ENCODE assay signal across 11 cellular contexts in the genomic region with DNA sequence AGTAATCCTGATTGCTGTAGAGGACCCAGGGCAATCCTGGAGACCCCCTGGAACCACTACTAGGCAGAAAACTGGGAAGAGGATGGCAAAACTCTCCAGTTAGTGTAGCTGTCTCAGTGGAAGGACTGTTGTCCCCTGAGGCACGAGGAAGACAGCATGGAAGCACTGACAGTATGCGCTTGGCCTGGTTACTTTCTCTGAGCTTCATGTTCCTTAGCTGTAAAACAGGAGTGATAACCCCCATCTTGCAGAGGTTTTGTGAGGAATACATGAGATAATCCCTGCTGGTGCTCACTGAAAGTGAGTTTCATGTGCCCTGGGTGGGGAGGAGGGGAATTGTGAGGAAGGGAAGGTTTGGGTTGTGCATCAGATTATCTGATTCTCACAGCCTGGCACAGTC. TPM values are rescaled to one million over a fixed set of nuclear protein-coding genes. Genes with fewer than 3 reads are reported as not detected.
A peak's percentile ranks its signal among the peaks of the same experiment; 100 is the strongest.
DNase-seq lines count a peak whose midpoint lies in the region; ATAC-seq and TF ChIP-seq lines count a peak whose summit lies in the region.
"Had no signal": no experiment of that assay in that cellular context is flagged by ENCODE, and none has a peak within 500 bp of the region (broad histone marks: within the 10 kb centered on the region; RNA-seq: fewer than 3 reads in every experiment).

No MANE protein-coding gene starts in this region.

- peaks cover 77% of the 10 kb centered on the region for H3K4me1 Mint-ChIP-seq in activated CD8-positive, alpha-beta memory T cell treated with anti-CD3 and anti-CD28 coated beads, Interleukin-2, amount 10 ng/mL, durations not matched to agents 7 days and 5 days
- peaks cover 81% of the 10 kb centered on the region for H3K4me1 Mint-ChIP-seq in activated CD8-positive, alpha-beta T cell treated with anti-CD3 and anti-CD28 coated beads, Interleukin-2, amount 10 ng/mL, durations not matched to agents 7 days and 5 days (ENCODE audit: low read depth)
- H3K4me1 Mint-ChIP-seq in stimulated activated memory B cell treated with anti-CD40 and anti-IgM and Interleukin-4, amounts not matched to agents 10 μg/mL and 1 μg/mL and 100 μg/mL, for 72 hours: peaks cover 88% of the 10 kb centered on the region

- no peaks in the 10 kb centered on the region for H3K9me3 ChIP-seq in fibroblast of lung (ENCODE audit: control insufficient read depth, insufficient read depth, low read depth, low read length)
- H3K9me3 ChIP-seq: neutrophil had no signal

- no peaks in the 10 kb centered on the region for H3K36me3 ChIP-seq in fibroblast of lung (ENCODE audit: control insufficient read depth, insufficient read depth, low read length)
- H3K36me3 ChIP-seq: neutrophil had no signal

- DNase-seq in activated CD8-positive, alpha-beta memory T cell treated with anti-CD3 and anti-CD28 coated beads, Interleukin-2, amount 10 ng/mL, durations not matched to agents 7 days and 5 days: no peak
- no peak for DNase-seq in activated CD8-positive, alpha-beta memory T cell treated with anti-CD3 and anti-CD28 coated beads, Interleukin-2, amount 50 U/mL, for 4 hours
- DNase-seq in activated CD8-positive, alpha-beta T cell treated with anti-CD3 and anti-CD28 coated beads, Interleukin-2, amount 10 ng/mL, durations not matched to agents 7 days and 5 days: no peak
- DNase-seq in fibroblast of lung (ENCODE audit: low read depth in 2 of 2) (no peak), NCI-H2107 (lab: John Stamatoyannopoulos, UW) (no peak), NCI-H1694 treated with DMSO at 0.1 percent for 48 hours (lab: John Stamatoyannopoulos, UW) (no peak)
- DNase-seq: NCI-H1105 treated with DMSO at 0.1 percent for 48 hours, NCI-H524 treated with DMSO at 0.1 percent for 48 hours had no signal

- no peak overlapping the region for H3K9ac ChIP-seq in fibroblast of lung (ENCODE audit: insufficient read depth, low read length)

- no peaks in the 10 kb centered on the region for H3K9me3 Mint-ChIP-seq in activated CD8-positive, alpha-beta memory T cell treated with anti-CD3 and anti-CD28 coated beads, Interleukin-2, amount 10 ng/mL, durations not matched to agents 7 days and 5 days (ENCODE audit: low read depth)
- H3K9me3 Mint-ChIP-seq in activated CD8-positive, alpha-beta T cell treated with anti-CD3 and anti-CD28 coated beads, Interleukin-2, amount 10 ng/mL, durations not matched to agents 7 days and 5 days (ENCODE audit: insufficient read depth): no peaks in the 10 kb centered on the region
- no peaks in the 10 kb centered on the region for H3K9me3 Mint-ChIP-seq in stimulated activated memory B cell treated with anti-CD40 and anti-IgM and Interleukin-4, amounts not matched to agents 10 μg/mL and 1 μg/mL and 100 μg/mL, for 72 hours

- peak overlapping the region; percentile 22 to 99 (median 58) for H3K4me3 ChIP-seq in fibroblast of lung (replicated peaks in 1 of 4; ENCODE audit: control extremely low read depth in 1 of 4, insufficient read depth in 1 of 4, low read depth in 3 of 4, low read length in 4 of 4)

- POLR2A ChIA-PET in activated CD8-positive, alpha-beta T cell treated with anti-CD3 and anti-CD28 coated beads, Interleukin-2, amount 10 ng/mL, durations not matched to agents 7 days and 5 days (lab: Charles Lee): interaction anchor here (1.1 kb wide), 1 partner anchor 8 kb away, joined by 4 read pairs; no protein-coding TSS in a partner anchor

- no peak for ATAC-seq in activated CD8-positive, alpha-beta memory T cell treated with anti-CD3 and anti-CD28 coated beads, Interleukin-2, amount 10 ng/mL, durations not matched to agents 7 days and 5 days
- ATAC-seq in activated CD8-positive, alpha-beta T cell treated with anti-CD3 and anti-CD28 coated beads, Interleukin-2, amount 10 ng/mL, durations not matched to agents 7 days and 5 days: no peak
- ATAC-seq in stimulated activated memory B cell treated with anti-CD40 and anti-IgM and Interleukin-4, amounts not matched to agents 10 μg/mL and 1 μg/mL and 100 μg/mL, for 72 hours: no peak
- no peak for ATAC-seq in HG02678 (IDR thresholded peaks at IDR 0.05; ENCODE audit: unreplicated experiment)

- no peaks in the 10 kb centered on the region for H3K27me3 ChIP-seq in fibroblast of lung (ENCODE audit: control insufficient read depth, insufficient read depth, low read length)

- H3K27me3 Mint-ChIP-seq in activated CD8-positive, alpha-beta memory T cell treated with anti-CD3 and anti-CD28 coated beads, Interleukin-2, amount 10 ng/mL, durations not matched to agents 7 days and 5 days: peaks cover 14% of the 10 kb centered on the region
- H3K27me3 Mint-ChIP-seq in activated CD8-positive, alpha-beta T cell treated with anti-CD3 and anti-CD28 coated beads, Interleukin-2, amount 10 ng/mL, durations not matched to agents 7 days and 5 days (ENCODE audit: low read depth): peaks cover 6% of the 10 kb centered on the region
- no peaks in the 10 kb centered on the region for H3K27me3 Mint-ChIP-seq in stimulated activated memory B cell treated with anti-CD40 and anti-IgM and Interleukin-4, amounts not matched to agents 10 μg/mL and 1 μg/mL and 100 μg/mL, for 72 hours

- peaks cover 93% of the 10 kb centered on the region for H3K79me2 ChIP-seq in fibroblast of lung (ENCODE audit: control insufficient read depth, insufficient read depth, low read length)

- peak overlapping the region; percentile 70 for H3K4me2 ChIP-seq in fibroblast of lung (ENCODE audit: extremely low read depth, insufficient read depth, low read length)

- H3K36me3 Mint-ChIP-seq in activated CD8-positive, alpha-beta memory T cell treated with anti-CD3 and anti-CD28 coated beads, Interleukin-2, amount 10 ng/mL, durations not matched to agents 7 days and 5 days: peaks cover 27% of the 10 kb centered on the region
- peaks cover 6% of the 10 kb centered on the region for H3K36me3 Mint-ChIP-seq in activated CD8-positive, alpha-beta T cell treated with anti-CD3 and anti-CD28 coated beads, Interleukin-2, amount 10 ng/mL, durations not matched to agents 7 days and 5 days (ENCODE audit: low read depth)
- H3K36me3 Mint-ChIP-seq in stimulated activated memory B cell treated with anti-CD40 and anti-IgM and Interleukin-4, amounts not matched to agents 10 μg/mL and 1 μg/mL and 100 μg/mL, for 72 hours: no peaks in the 10 kb centered on the region

- H4K20me1 ChIP-seq in fibroblast of lung (ENCODE audit: control insufficient read depth, extremely low read depth, insufficient read depth, low read length): no peaks in the 10 kb centered on the region

- H2AFZ ChIP-seq in fibroblast of lung (ENCODE audit: low read length): no peak overlapping the region

- no peak for TF ChIP-seq CTCF in fibroblast of lung (conservative IDR thresholded peaks at IDR 0.05 in 1 of 2, IDR thresholded peaks at IDR 0.05 in 1 of 2; ENCODE audit: low read depth in 1 of 2, low read length in 2 of 2)

- peak overlapping the region; percentile 94 for H3K27ac Mint-ChIP-seq in activated CD8-positive, alpha-beta memory T cell treated with anti-CD3 and anti-CD28 coated beads, Interleukin-2, amount 10 ng/mL, durations not matched to agents 7 days and 5 days
- H3K27ac Mint-ChIP-seq in activated CD8-positive, alpha-beta T cell treated with anti-CD3 and anti-CD28 coated beads, Interleukin-2, amount 10 ng/mL, durations not matched to agents 7 days and 5 days: peak overlapping the region; percentile 65
- H3K27ac Mint-ChIP-seq in stimulated activated memory B cell treated with anti-CD40 and anti-IgM and Interleukin-4, amounts not matched to agents 10 μg/mL and 1 μg/mL and 100 μg/mL, for 72 hours: peak overlapping the region; percentile 61

- H3K4me3 Mint-ChIP-seq in activated CD8-positive, alpha-beta memory T cell treated with anti-CD3 and anti-CD28 coated beads, Interleukin-2, amount 10 ng/mL, durations not matched to agents 7 days and 5 days: peak overlapping the region; percentile 92
- peak overlapping the region; percentile 42 for H3K4me3 Mint-ChIP-seq in activated CD8-positive, alpha-beta T cell treated with anti-CD3 and anti-CD28 coated beads, Interleukin-2, amount 10 ng/mL, durations not matched to agents 7 days and 5 days
- H3K4me3 Mint-ChIP-seq in stimulated activated memory B cell treated with anti-CD40 and anti-IgM and Interleukin-4, amounts not matched to agents 10 μg/mL and 1 μg/mL and 100 μg/mL, for 72 hours: no peak overlapping the region

- H3K27ac ChIP-seq in fibroblast of lung (ENCODE audit: insufficient read depth, low read length): peak overlapping the region; percentile 69
- H3K27ac ChIP-seq: neutrophil had no signal

- peaks cover 21% of the 10 kb centered on the region for H3K4me1 ChIP-seq in fibroblast of lung (ENCODE audit: control insufficient read depth, extremely low read depth, insufficient read depth, low read length)

- CTCF ChIA-PET in activated CD8-positive, alpha-beta memory T cell treated with anti-CD3 and anti-CD28 coated beads, Interleukin-2, amount 10 ng/mL, durations not matched to agents 7 days and 5 days (lab: Charles Lee): interaction anchor here (0.9 to 7.6 kb wide), 3 partner anchors 9 to 28 kb away, joined by 3 to 95 read pairs (median 4); no protein-coding TSS in a partner anchor
- CTCF ChIA-PET in activated CD8-positive, alpha-beta T cell treated with anti-CD3 and anti-CD28 coated beads, Interleukin-2, amount 10 ng/mL, durations not matched to agents 7 days and 5 days (lab: Charles Lee): interaction anchor here (0.9 to 9.1 kb wide), 5 partner anchors 29 to 1248 kb away, joined by 3 to 158 read pairs (median 15); no protein-coding TSS in a partner anchor

RNA-seq across cellular contexts. Expression of a gene that starts 3.2 kb away (rescaled TPM):
- total RNA-seq in activated CD8-positive, alpha-beta memory T cell treated with anti-CD3 and anti-CD28 coated beads, Interleukin-2, amount 10 ng/mL, durations not matched to agents 7 days and 5 days: 10 to 100 TPM; 17.3 to 24.1 TPM
- total RNA-seq in activated CD8-positive, alpha-beta T cell treated with anti-CD3 and anti-CD28 coated beads, Interleukin-2, amount 10 ng/mL, durations not matched to agents 7 days and 5 days: 1 to 10 TPM; 7.4 to 7.6 TPM
- 111 and 257 TPM in 2 replicates for total RNA-seq in fibroblast of lung
- 217 and 324 TPM in 2 replicates for polyA plus RNA-seq in fibroblast of lung
- polyA plus RNA-seq in fibroblast of lung (2012): 125 and 203 TPM in 2 replicates
- 43.7 and 113 TPM in 2 replicates for polyA minus RNA-seq in fibroblast of lung (ENCODE audit: low replicate concordance)
